Comparison of ENCODE assay signal across 8 cellular contexts in the genomic region with DNA sequence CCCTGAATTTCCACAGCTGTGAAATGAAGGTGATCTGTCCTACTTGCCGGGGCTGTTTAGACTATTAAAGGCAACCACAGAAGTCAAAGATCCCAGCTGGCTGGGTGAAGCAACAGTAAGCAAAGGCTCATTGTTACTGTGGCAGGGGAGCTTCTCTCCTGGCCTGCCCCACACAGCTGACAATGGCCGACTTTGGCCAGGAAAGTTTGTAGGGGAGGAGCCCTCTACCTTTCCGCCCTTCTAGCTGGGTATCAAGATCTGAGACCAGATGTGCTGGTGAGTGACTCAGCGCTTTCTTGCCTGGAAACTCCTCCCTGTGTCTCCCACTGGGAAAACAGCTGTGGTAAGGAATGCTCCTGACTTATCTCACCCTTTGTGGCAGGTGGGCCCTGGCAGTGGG. TPM values are rescaled to one million over a fixed set of nuclear protein-coding genes. Genes with fewer than 3 reads are reported as not detected.
DNase-seq lines count a peak whose midpoint lies in the region; ATAC-seq, FAIRE-seq and TF ChIP-seq lines count a peak whose summit lies in the region.

No MANE protein-coding gene starts in this region.

- no peaks in the 10 kb centered on the region for H4K20me1 ChIP-seq in osteoblast (ENCODE audit: insufficient read depth, low read length)

- intact Hi-C loops in colonic mucosa (cut with DNase I): no loop called here

- H3K27me3 ChIP-seq in colonic mucosa (no peaks in the 10 kb centered on the region), osteoblast (ENCODE audit: insufficient read depth, low read length) (no peaks in the 10 kb centered on the region), HAP-1 (ENCODE audit: low read depth) (no peaks in the 10 kb centered on the region)

- H3K9ac ChIP-seq in colonic mucosa (ENCODE audit: low read depth in 2 of 2, low read length in 2 of 2): peak overlapping the region in 1 of 2 donors; percentile 12

- TF ChIP-seq POLR2A in GM12891 (IDR thresholded peaks at IDR 0.05; ENCODE audit: low read depth, low read length): no peak

- H3K36me3 ChIP-seq in colonic mucosa (no peaks in the 10 kb centered on the region), osteoblast (ENCODE audit: insufficient read depth, low read length) (no peaks in the 10 kb centered on the region), HAP-1 (replicated peaks) (no peaks in the 10 kb centered on the region)

- in situ Hi-C loops in HAP-1 (cut with MboI; ENCODE audit: low sequenced_read_pairs): no loop called here

- no peaks in the 10 kb centered on the region for H3K9me3 ChIP-seq in colonic mucosa
- H3K9me3 ChIP-seq in osteoblast (ENCODE audit: low read depth, low read length): no peaks in the 10 kb centered on the region
- no peaks in the 10 kb centered on the region for H3K9me3 ChIP-seq in HAP-1

- H3K4me3 ChIP-seq in colonic mucosa (no peak overlapping the region), osteoblast (ENCODE audit: insufficient read depth, low read length) (no peak overlapping the region), HAP-1 (no peak overlapping the region)

- no peak for FAIRE-seq in GM12891 (lab: Jason Lieb, UNC)

- no peaks in the 10 kb centered on the region for H3K79me2 ChIP-seq in osteoblast (ENCODE audit: insufficient read depth, low read length)

- DNase-seq in NCI-H1694 (lab: John Stamatoyannopoulos, UW) (peak; percentile 39), colonic mucosa (peak; percentile 85), osteoblast (ENCODE audit: insufficient read length, low spot score, missing footprints) (no peak), HAP-1 (ENCODE audit: low spot score in 2 of 2) (no peak), NCI-H774 (lab: John Stamatoyannopoulos, UW) (no peak), GM12891 (ENCODE audit: insufficient read length, low spot score) (no peak)

- ATAC-seq in GM18502 (IDR thresholded peaks at IDR 0.05; ENCODE audit: poor library complexity, unreplicated experiment): peak; percentile 25
- no peak for ATAC-seq in GM19328 (IDR thresholded peaks at IDR 0.05; ENCODE audit: unreplicated experiment)

- no peaks in the 10 kb centered on the region for H3K4me1 ChIP-seq in colonic mucosa
- peaks cover 18% of the 10 kb centered on the region for H3K4me1 ChIP-seq in osteoblast (ENCODE audit: insufficient read depth, low read length)
- H3K4me1 ChIP-seq in HAP-1: no peaks in the 10 kb centered on the region

- peak overlapping the region; percentile 39 for H3K4me2 ChIP-seq in osteoblast (ENCODE audit: insufficient read depth, low read length)

- H2AFZ ChIP-seq in osteoblast (ENCODE audit: low read length): peak overlapping the region; percentile 23

- H3K27ac ChIP-seq in colonic mucosa (peak overlapping the region; percentile 75), osteoblast (ENCODE audit: low read depth, low read length) (no peak overlapping the region)

- TF ChIP-seq CTCF in colonic mucosa (IDR thresholded peaks at IDR 0.05) (no peak), osteoblast (IDR thresholded peaks at IDR 0.05; ENCODE audit: extremely low read depth, low read depth, low read length) (no peak)

TF ChIP-seq in GM12891, 5 proteins besides CTCF, POLR2A, EP300 and RAD21:
- TF ChIP-seq TAF1 (IDR thresholded peaks at IDR 0.05; ENCODE audit: low read depth, low read length): no peak
- no peak for TF ChIP-seq POLR2AphosphoS5 (IDR thresholded peaks at IDR 0.05; ENCODE audit: low read depth, low read length)
- no peak for TF ChIP-seq SPI1 (IDR thresholded peaks at IDR 0.05; ENCODE audit: low read depth, low read length)
- no peak for TF ChIP-seq PAX5 (IDR thresholded peaks at IDR 0.05; ENCODE audit: insufficient read depth, low read length, severe bottlenecking)
- no peak for TF ChIP-seq POU2F2 (IDR thresholded peaks at IDR 0.05; ENCODE audit: low read depth, low read length)

RNA-seq across cellular contexts. Expression of gene RASSF6, which starts 21.1 kb away (rescaled TPM):
- total RNA-seq in colonic mucosa: 10 to 100 TPM; 13.8 to 38.9 TPM
- not detected in 2 replicates for total RNA-seq in osteoblast
- polyA plus RNA-seq in GM12891 (2012; ENCODE audit: low read depth, missing spikeins): 0.21 TPM

Comparison
In these comparisons a context has a peak if more than half of its experiments do, and no peak if none do; other contexts are left out.
1. DNase-seq: peak in NCI-H1694 (single experiment) and colonic mucosa (single experiment); none in osteoblast (single experiment), HAP-1 (0 of 2), NCI-H774 (single experiment) and GM12891 (single experiment).
2. RNA of gene RASSF6, which starts 21.1 kb away (total RNA-seq): 13.8 to 38.9 TPM in colonic mucosa; not detected in osteoblast; every median in the first group is over 10 times any median in the second.